Comparison of ENCODE assay signal across 1 cellular context in the genomic region with DNA sequence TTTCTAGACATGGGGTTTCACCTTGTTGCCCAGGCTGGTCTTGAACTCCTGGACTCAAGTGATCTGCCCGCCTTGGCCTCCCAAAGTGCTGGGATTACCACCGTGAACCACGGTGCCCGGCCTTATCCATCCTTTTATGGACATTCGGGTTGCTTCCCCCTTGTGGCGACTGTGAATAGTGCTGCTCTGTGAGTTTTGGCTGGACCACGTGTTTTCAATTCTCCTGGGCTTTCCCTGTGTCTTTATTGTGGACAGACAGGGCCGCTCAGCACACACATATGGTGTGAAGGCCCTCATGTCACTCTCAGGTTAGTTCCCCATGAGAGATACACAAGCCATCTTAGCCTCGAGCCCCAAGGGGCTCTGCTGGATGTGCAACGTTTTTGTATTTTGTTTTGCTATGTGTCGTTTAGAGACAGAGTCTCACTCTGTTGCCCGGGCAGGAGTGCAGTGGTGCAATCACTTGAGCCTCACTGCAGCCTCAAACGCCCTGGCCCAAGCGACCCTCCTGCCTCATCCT.
TF ChIP-seq lines count a peak whose summit lies in the region.

No MANE protein-coding gene starts in this region.

TF ChIP-seq in HepG2, 621 proteins besides CTCF, POLR2A, EP300 and RAD21 (continued from another document and continues in another):
- TF ChIP-seq, protein P1, sequence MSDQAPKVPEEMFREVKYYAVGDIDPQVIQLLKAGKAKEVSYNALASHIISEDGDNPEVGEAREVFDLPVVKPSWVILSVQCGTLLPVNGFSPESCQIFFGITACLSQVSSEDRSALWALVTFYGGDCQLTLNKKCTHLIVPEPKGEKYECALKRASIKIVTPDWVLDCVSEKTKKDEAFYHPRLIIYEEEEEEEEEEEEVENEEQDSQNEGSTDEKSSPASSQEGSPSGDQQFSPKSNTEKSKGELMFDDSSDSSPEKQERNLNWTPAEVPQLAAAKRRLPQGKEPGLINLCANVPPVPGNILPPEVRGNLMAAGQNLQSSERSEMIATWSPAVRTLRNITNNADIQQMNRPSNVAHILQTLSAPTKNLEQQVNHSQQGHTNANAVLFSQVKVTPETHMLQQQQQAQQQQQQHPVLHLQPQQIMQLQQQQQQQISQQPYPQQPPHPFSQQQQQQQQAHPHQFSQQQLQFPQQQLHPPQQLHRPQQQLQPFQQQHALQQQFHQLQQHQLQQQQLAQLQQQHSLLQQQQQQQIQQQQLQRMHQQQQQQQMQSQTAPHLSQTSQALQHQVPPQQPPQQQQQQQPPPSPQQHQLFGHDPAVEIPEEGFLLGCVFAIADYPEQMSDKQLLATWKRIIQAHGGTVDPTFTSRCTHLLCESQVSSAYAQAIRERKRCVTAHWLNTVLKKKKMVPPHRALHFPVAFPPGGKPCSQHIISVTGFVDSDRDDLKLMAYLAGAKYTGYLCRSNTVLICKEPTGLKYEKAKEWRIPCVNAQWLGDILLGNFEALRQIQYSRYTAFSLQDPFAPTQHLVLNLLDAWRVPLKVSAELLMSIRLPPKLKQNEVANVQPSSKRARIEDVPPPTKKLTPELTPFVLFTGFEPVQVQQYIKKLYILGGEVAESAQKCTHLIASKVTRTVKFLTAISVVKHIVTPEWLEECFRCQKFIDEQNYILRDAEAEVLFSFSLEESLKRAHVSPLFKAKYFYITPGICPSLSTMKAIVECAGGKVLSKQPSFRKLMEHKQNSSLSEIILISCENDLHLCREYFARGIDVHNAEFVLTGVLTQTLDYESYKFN (CRISPR knock-in tag; conservative IDR thresholded peaks at IDR 0.05): no peak
- no peak for TF ChIP-seq MEF2D (CRISPR knock-in tag; IDR thresholded peaks at IDR 0.05)
- TF ChIP-seq RNF2 (conservative IDR thresholded peaks at IDR 0.05; ENCODE audit: low read depth): no peak
- TF ChIP-seq FOXM1 (CRISPR knock-in tag; IDR thresholded peaks at IDR 0.05): no peak
- no peak for TF ChIP-seq RFXAP (CRISPR knock-in tag; IDR thresholded peaks at IDR 0.05; ENCODE audit: borderline replicate concordance)
- 0 out of 2 replicates have a peak, but pooled peaks have one; percentile 31 for TF ChIP-seq GATAD2A (CRISPR knock-in tag; IDR thresholded peaks at IDR 0.05)
- no peak; the same call in 1 of the 2 replicates for TF ChIP-seq CBX5 (CRISPR knock-in tag; IDR thresholded peaks at IDR 0.05; ENCODE audit: borderline replicate concordance)
- TF ChIP-seq KLF15 (CRISPR knock-in tag; IDR thresholded peaks at IDR 0.05; ENCODE audit: borderline replicate concordance): no peak
- TF ChIP-seq ZNF670 (CRISPR knock-in tag; IDR thresholded peaks at IDR 0.05; ENCODE audit: borderline replicate concordance): no peak
- TF ChIP-seq ZFX (CRISPR knock-in tag; IDR thresholded peaks at IDR 0.05; ENCODE audit: low read depth): peak; percentile 72
- peak; percentile 91 for TF ChIP-seq MAX (IDR thresholded peaks at IDR 0.05)
- TF ChIP-seq IRX3 (CRISPR knock-in tag; IDR thresholded peaks at IDR 0.05; ENCODE audit: borderline replicate concordance, low read depth): peak; percentile 28; the same call in 1 of the 2 replicates
- TF ChIP-seq, protein P2, sequence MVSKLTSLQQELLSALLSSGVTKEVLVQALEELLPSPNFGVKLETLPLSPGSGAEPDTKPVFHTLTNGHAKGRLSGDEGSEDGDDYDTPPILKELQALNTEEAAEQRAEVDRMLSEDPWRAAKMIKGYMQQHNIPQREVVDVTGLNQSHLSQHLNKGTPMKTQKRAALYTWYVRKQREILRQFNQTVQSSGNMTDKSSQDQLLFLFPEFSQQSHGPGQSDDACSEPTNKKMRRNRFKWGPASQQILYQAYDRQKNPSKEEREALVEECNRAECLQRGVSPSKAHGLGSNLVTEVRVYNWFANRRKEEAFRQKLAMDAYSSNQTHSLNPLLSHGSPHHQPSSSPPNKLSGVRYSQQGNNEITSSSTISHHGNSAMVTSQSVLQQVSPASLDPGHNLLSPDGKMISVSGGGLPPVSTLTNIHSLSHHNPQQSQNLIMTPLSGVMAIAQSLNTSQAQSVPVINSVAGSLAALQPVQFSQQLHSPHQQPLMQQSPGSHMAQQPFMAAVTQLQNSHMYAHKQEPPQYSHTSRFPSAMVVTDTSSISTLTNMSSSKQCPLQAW (CRISPR knock-in tag; IDR thresholded peaks at IDR 0.05): peak; percentile 69; the same call in 1 of the 2 replicates
- TF ChIP-seq AHR (CRISPR knock-in tag; IDR thresholded peaks at IDR 0.05): no peak
- no peak for TF ChIP-seq ZNF382 (CRISPR knock-in tag; IDR thresholded peaks at IDR 0.05; ENCODE audit: borderline replicate concordance)
- TF ChIP-seq ZSCAN29 (CRISPR knock-in tag; conservative IDR thresholded peaks at IDR 0.05): 0 out of 2 replicates have a peak, but pooled peaks have one; percentile 68
- TF ChIP-seq TEF (CRISPR knock-in tag; IDR thresholded peaks at IDR 0.05): no peak
- TF ChIP-seq POLR2G (IDR thresholded peaks at IDR 0.05; ENCODE audit: low read depth, low read length): no peak
- TF ChIP-seq SATB2 (CRISPR knock-in tag; IDR thresholded peaks at IDR 0.05): no peak
- TF ChIP-seq MYNN (CRISPR knock-in tag; IDR thresholded peaks at IDR 0.05; ENCODE audit: low read depth): no peak
- TF ChIP-seq, protein P3, sequence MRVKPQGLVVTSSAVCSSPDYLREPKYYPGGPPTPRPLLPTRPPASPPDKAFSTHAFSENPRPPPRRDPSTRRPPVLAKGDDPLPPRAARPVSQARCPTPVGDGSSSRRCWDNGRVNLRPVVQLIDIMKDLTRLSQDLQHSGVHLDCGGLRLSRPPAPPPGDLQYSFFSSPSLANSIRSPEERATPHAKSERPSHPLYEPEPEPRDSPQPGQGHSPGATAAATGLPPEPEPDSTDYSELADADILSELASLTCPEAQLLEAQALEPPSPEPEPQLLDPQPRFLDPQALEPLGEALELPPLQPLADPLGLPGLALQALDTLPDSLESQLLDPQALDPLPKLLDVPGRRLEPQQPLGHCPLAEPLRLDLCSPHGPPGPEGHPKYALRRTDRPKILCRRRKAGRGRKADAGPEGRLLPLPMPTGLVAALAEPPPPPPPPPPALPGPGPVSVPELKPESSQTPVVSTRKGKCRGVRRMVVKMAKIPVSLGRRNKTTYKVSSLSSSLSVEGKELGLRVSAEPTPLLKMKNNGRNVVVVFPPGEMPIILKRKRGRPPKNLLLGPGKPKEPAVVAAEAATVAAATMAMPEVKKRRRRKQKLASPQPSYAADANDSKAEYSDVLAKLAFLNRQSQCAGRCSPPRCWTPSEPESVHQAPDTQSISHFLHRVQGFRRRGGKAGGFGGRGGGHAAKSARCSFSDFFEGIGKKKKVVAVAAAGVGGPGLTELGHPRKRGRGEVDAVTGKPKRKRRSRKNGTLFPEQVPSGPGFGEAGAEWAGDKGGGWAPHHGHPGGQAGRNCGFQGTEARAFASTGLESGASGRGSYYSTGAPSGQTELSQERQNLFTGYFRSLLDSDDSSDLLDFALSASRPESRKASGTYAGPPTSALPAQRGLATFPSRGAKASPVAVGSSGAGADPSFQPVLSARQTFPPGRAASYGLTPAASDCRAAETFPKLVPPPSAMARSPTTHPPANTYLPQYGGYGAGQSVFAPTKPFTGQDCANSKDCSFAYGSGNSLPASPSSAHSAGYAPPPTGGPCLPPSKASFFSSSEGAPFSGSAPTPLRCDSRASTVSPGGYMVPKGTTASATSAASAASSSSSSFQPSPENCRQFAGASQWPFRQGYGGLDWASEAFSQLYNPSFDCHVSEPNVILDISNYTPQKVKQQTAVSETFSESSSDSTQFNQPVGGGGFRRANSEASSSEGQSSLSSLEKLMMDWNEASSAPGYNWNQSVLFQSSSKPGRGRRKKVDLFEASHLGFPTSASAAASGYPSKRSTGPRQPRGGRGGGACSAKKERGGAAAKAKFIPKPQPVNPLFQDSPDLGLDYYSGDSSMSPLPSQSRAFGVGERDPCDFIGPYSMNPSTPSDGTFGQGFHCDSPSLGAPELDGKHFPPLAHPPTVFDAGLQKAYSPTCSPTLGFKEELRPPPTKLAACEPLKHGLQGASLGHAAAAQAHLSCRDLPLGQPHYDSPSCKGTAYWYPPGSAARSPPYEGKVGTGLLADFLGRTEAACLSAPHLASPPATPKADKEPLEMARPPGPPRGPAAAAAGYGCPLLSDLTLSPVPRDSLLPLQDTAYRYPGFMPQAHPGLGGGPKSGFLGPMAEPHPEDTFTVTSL (CRISPR knock-in tag; IDR thresholded peaks at IDR 0.05; ENCODE audit: borderline replicate concordance): no peak
- TF ChIP-seq TSC22D2 (CRISPR knock-in tag; IDR thresholded peaks at IDR 0.05; ENCODE audit: borderline replicate concordance): no peak
- TF ChIP-seq KMT2A (CRISPR knock-in tag; IDR thresholded peaks at IDR 0.05): no peak
- TF ChIP-seq FOXP1 (IDR thresholded peaks at IDR 0.05): no peak
- no peak for TF ChIP-seq FOXP1 (CRISPR knock-in tag; IDR thresholded peaks at IDR 0.05)
- TF ChIP-seq ZIK1 (CRISPR knock-in tag; IDR thresholded peaks at IDR 0.05; ENCODE audit: borderline replicate concordance, low read depth): no peak
- TF ChIP-seq MIXL1 (CRISPR knock-in tag; IDR thresholded peaks at IDR 0.05): no peak
- no peak for TF ChIP-seq ZNF792 (CRISPR knock-in tag; IDR thresholded peaks at IDR 0.05)
- TF ChIP-seq ARNTL (CRISPR knock-in tag; IDR thresholded peaks at IDR 0.05): 0 out of 2 replicates have a peak, but pooled peaks have one; percentile 19
- TF ChIP-seq SYNCRIP (IDR thresholded peaks at IDR 0.05; ENCODE audit: insufficient read depth, low read depth, low read length): no peak
- TF ChIP-seq ATF3 (CRISPR knock-in tag; IDR thresholded peaks at IDR 0.05): no peak
- peak; percentile 45; the same call in 1 of the 2 replicates for TF ChIP-seq TBX2 (CRISPR knock-in tag; IDR thresholded peaks at IDR 0.05; ENCODE audit: borderline replicate concordance)
- TF ChIP-seq SIX4 (CRISPR knock-in tag; IDR thresholded peaks at IDR 0.05): no peak
- no peak for TF ChIP-seq NFE2L1 (CRISPR knock-in tag; IDR thresholded peaks at IDR 0.05; ENCODE audit: borderline replicate concordance)
- 0 out of 2 replicates have a peak, but pooled peaks have one; percentile 23 for TF ChIP-seq ETV5 (CRISPR knock-in tag; IDR thresholded peaks at IDR 0.05; ENCODE audit: borderline replicate concordance)
- no peak for TF ChIP-seq NFIB (CRISPR knock-in tag; IDR thresholded peaks at IDR 0.05; ENCODE audit: borderline replicate concordance)
- TF ChIP-seq ETV6 (CRISPR knock-in tag; conservative IDR thresholded peaks at IDR 0.05): no peak
- no peak for TF ChIP-seq FOXA3 (CRISPR knock-in tag; IDR thresholded peaks at IDR 0.05)
- TF ChIP-seq HOXA3 (CRISPR knock-in tag; IDR thresholded peaks at IDR 0.05): no peak
- TF ChIP-seq HOXA9 (CRISPR knock-in tag; IDR thresholded peaks at IDR 0.05; ENCODE audit: borderline replicate concordance): no peak
- TF ChIP-seq, protein P4, sequence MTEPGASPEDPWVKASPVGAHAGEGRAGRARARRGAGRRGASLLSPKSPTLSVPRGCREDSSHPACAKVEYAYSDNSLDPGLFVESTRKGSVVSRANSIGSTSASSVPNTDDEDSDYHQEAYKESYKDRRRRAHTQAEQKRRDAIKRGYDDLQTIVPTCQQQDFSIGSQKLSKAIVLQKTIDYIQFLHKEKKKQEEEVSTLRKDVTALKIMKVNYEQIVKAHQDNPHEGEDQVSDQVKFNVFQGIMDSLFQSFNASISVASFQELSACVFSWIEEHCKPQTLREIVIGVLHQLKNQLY (CRISPR knock-in tag; IDR thresholded peaks at IDR 0.05): peak; percentile 53; the same call in 1 of the 2 replicates
- TF ChIP-seq ZNF496 (CRISPR knock-in tag; IDR thresholded peaks at IDR 0.05; ENCODE audit: insufficient replicate concordance): no peak
- TF ChIP-seq, protein P5, sequence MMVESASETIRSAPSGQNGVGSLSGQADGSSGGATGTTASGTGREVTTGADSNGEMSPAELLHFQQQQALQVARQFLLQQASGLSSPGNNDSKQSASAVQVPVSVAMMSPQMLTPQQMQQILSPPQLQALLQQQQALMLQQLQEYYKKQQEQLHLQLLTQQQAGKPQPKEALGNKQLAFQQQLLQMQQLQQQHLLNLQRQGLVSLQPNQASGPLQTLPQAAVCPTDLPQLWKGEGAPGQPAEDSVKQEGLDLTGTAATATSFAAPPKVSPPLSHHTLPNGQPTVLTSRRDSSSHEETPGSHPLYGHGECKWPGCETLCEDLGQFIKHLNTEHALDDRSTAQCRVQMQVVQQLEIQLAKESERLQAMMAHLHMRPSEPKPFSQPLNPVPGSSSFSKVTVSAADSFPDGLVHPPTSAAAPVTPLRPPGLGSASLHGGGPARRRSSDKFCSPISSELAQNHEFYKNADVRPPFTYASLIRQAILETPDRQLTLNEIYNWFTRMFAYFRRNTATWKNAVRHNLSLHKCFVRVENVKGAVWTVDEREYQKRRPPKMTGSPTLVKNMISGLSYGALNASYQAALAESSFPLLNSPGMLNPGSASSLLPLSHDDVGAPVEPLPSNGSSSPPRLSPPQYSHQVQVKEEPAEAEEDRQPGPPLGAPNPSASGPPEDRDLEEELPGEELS (CRISPR knock-in tag; IDR thresholded peaks at IDR 0.05): no peak
- TF ChIP-seq KLF16 (CRISPR knock-in tag; IDR thresholded peaks at IDR 0.05): no peak
- no peak for TF ChIP-seq NR1H2 (CRISPR knock-in tag; IDR thresholded peaks at IDR 0.05; ENCODE audit: borderline replicate concordance, low read depth)
- no peak for TF ChIP-seq NFYB (CRISPR knock-in tag; IDR thresholded peaks at IDR 0.05)
- no peak for TF ChIP-seq STAT6 (CRISPR knock-in tag; IDR thresholded peaks at IDR 0.05; ENCODE audit: borderline replicate concordance)
- TF ChIP-seq RBFOX2 (IDR thresholded peaks at IDR 0.05; ENCODE audit: low read depth, low read length): no peak
- no peak for TF ChIP-seq MBNL3 (CRISPR knock-in tag; conservative IDR thresholded peaks at IDR 0.05)
